In the genomic region with DNA sequence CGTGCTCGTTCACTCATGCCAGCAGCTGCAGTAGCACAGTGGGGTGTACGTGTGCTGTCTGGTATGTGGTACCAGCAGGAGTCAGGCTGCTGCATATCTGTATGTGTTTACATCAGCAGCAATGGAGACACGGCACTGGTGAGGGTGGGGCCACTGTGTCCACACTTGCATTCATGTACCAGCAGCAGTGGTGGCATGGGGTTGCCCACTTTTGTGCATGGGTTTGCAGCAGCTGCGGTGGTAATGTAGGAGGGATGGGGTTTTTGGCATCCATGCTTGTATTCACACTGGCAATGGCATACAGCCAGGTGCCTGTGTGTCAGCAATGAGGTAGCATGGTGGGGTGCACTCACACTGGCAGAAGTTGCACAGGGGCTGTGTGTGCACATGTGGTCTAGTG, we compare ENCODE assay signal across 35 cellular contexts.
"Had no signal": no experiment of that assay in that cellular context is flagged by ENCODE, and none has a peak within 500 bp of the region (broad histone marks: within the 10 kb centered on the region; RNA-seq: fewer than 3 reads in every experiment).

No MANE protein-coding gene starts in this region.

- H3K27ac ChIP-seq: adrenal gland, ascending aorta, breast epithelium, cardiac muscle cell, coronary artery, dorsolateral prefrontal cortex, WERI-Rb-1 had no signal

- H3K27me3 Mint-ChIP-seq: activated B cell treated with CpG ODN at 0.5 μM for 24 hours; activated CD8-positive, alpha-beta T cell treated with anti-CD3 and anti-CD28 coated beads for 36 hours; activated naive CD4-positive, alpha-beta T cell treated with anti-CD3 and anti-CD28 coated beads, Interleukin-2, amount 50 U/mL, for 24 hours; activated naive CD8-positive, alpha-beta T cell treated with anti-CD3 and anti-CD28 coated beads for 36 hours; activated naive CD8-positive, alpha-beta T cell treated with anti-CD3 and anti-CD28 coated beads, Interleukin-2, amount 50 U/mL, for 24 hours; central memory CD8-positive, alpha-beta T cell; dendritic cell treated with granulocyte-macrophage colony-stimulating factor and Interleukin-4, amounts not matched to agents 40 ng/mL and 50 ng/mL, for 4 days; T-helper 17 cell had no signal

- H3K36me3 Mint-ChIP-seq: activated naive CD4-positive, alpha-beta T cell treated with anti-CD3 and anti-CD28 coated beads, Interleukin-2, amount 50 U/mL, for 24 hours; activated naive CD8-positive, alpha-beta T cell treated with anti-CD3 and anti-CD28 coated beads for 36 hours; brain had no signal

- H3K9me3 Mint-ChIP-seq: activated B cell treated with CpG ODN at 0.5 μM for 24 hours; activated T-helper 1 cell treated with anti-CD3 and anti-CD28 coated beads, Interleukin-12 subunit alpha, Interleukin-12 subunit beta, Interleukin-2, Interleukin-4 antibody, amounts not matched to agents 30 ng/mL and 10 ng/mL and 1 ng/mL, durations not matched to agents 14 hours and 24 hours and 36 hours; activated T-helper 2 cell treated with anti-CD3 and anti-CD28 coated beads, Interferon-gamma antibody, Interleukin-2, Interleukin-4, amounts not matched to agents 10 μg/mL and 5 μg/mL and 100 μg/mL, durations not matched to agents 14 hours and 24 hours and 36 hours had no signal

- H3K36me3 ChIP-seq: adrenal gland, ascending aorta, breast epithelium, cardiac muscle cell, WERI-Rb-1 had no signal

- H3K4me1 Mint-ChIP-seq: activated B cell treated with CpG ODN at 0.5 μM for 24 hours; activated naive CD4-positive, alpha-beta T cell treated with anti-CD3 and anti-CD28 coated beads, Interleukin-2, amount 50 U/mL, for 24 hours; activated naive CD8-positive, alpha-beta T cell treated with anti-CD3 and anti-CD28 coated beads for 36 hours; activated naive CD8-positive, alpha-beta T cell treated with anti-CD3 and anti-CD28 coated beads, Interleukin-2, amount 50 U/mL, for 24 hours; brain; central memory CD8-positive, alpha-beta T cell; endodermal cell; T-helper 17 cell had no signal

- H3K27ac Mint-ChIP-seq: activated B cell treated with CpG ODN at 0.5 μM for 24 hours; activated CD8-positive, alpha-beta T cell treated with anti-CD3 and anti-CD28 coated beads for 36 hours; activated naive CD4-positive, alpha-beta T cell treated with anti-CD3 and anti-CD28 coated beads for 36 hours; activated naive CD4-positive, alpha-beta T cell treated with anti-CD3 and anti-CD28 coated beads, Interleukin-2, amount 50 U/mL, for 24 hours; activated naive CD8-positive, alpha-beta T cell treated with anti-CD3 and anti-CD28 coated beads for 36 hours; activated naive CD8-positive, alpha-beta T cell treated with anti-CD3 and anti-CD28 coated beads, Interleukin-2, amount 50 U/mL, for 24 hours; activated T-helper 1 cell treated with anti-CD3 and anti-CD28 coated beads, Interleukin-12 subunit alpha, Interleukin-12 subunit beta, Interleukin-2, Interleukin-4 antibody, amounts not matched to agents 30 ng/mL and 10 ng/mL and 1 ng/mL, durations not matched to agents 14 hours and 24 hours and 36 hours; activated T-helper 2 cell treated with anti-CD3 and anti-CD28 coated beads, Interferon-gamma antibody, Interleukin-2, Interleukin-4, amounts not matched to agents 10 μg/mL and 5 μg/mL and 100 μg/mL, durations not matched to agents 14 hours and 24 hours and 36 hours; brain; dendritic cell treated with granulocyte-macrophage colony-stimulating factor and Interleukin-4, amounts not matched to agents 40 ng/mL and 50 ng/mL, for 4 days; endodermal cell; T-helper 17 cell; T-helper 2 cell treated with Interferon-gamma antibody and Interleukin-4, amounts not matched to agents 5 μg/mL and 100 μg/mL, for 36 hours had no signal

- FAIRE-seq: frontal cortex had no signal

- H3K27me3 ChIP-seq: adrenal gland, ascending aorta, breast epithelium, cardiac muscle cell, dorsolateral prefrontal cortex had no signal

- H3K4me1 ChIP-seq: adrenal gland, ascending aorta, breast epithelium had no signal

- ATAC-seq: activated CD4-positive, CD25-positive, alpha-beta regulatory T cell treated with anti-CD3 and anti-CD28 coated beads, Interleukin-2, amount 50 U/mL, for 24 hours; activated CD8-positive, alpha-beta T cell treated with anti-CD3 and anti-CD28 coated beads for 36 hours; activated naive CD8-positive, alpha-beta T cell treated with anti-CD3 and anti-CD28 coated beads, Interleukin-2, amount 50 U/mL, for 24 hours; esophagus mucosa; T-helper 17 cell had no signal

- H3K4me3 Mint-ChIP-seq: activated B cell treated with CpG ODN at 0.5 μM for 24 hours; activated CD8-positive, alpha-beta T cell treated with anti-CD3 and anti-CD28 coated beads for 36 hours; activated naive CD4-positive, alpha-beta T cell treated with anti-CD3 and anti-CD28 coated beads for 36 hours; activated naive CD4-positive, alpha-beta T cell treated with anti-CD3 and anti-CD28 coated beads, Interleukin-2, amount 50 U/mL, for 24 hours; activated naive CD8-positive, alpha-beta T cell treated with anti-CD3 and anti-CD28 coated beads for 36 hours; activated naive CD8-positive, alpha-beta T cell treated with anti-CD3 and anti-CD28 coated beads, Interleukin-2, amount 50 U/mL, for 24 hours; activated T-helper 1 cell treated with anti-CD3 and anti-CD28 coated beads, Interleukin-12 subunit alpha, Interleukin-12 subunit beta, Interleukin-2, Interleukin-4 antibody, amounts not matched to agents 30 ng/mL and 10 ng/mL and 1 ng/mL, durations not matched to agents 14 hours and 24 hours and 36 hours; brain; central memory CD8-positive, alpha-beta T cell; dendritic cell treated with granulocyte-macrophage colony-stimulating factor and Interleukin-4, amounts not matched to agents 40 ng/mL and 50 ng/mL, for 4 days; endodermal cell; T-helper 17 cell; T-helper 2 cell treated with Interferon-gamma antibody and Interleukin-4, amounts not matched to agents 5 μg/mL and 100 μg/mL, for 36 hours had no signal

- H3K9me3 ChIP-seq: adrenal gland, ascending aorta, breast epithelium had no signal

- H3K4me3 ChIP-seq: adrenal gland, ascending aorta, breast epithelium, cardiac muscle cell, coronary artery, dorsolateral prefrontal cortex had no signal

- DNase-seq: activated B cell treated with CpG ODN at 0.5 μM for 24 hours; activated CD4-positive, alpha-beta T cell treated with anti-CD3 and anti-CD28 coated beads for 48 hours; activated CD4-positive, alpha-beta T cell treated with anti-CD3 and anti-CD28 coated beads, Interleukin-2, amount 50 U/mL, for 1 hour; activated CD4-positive, alpha-beta T cell treated with anti-CD3 and anti-CD28 coated beads, Interleukin-2, amount 50 U/mL, for 48 hours; activated CD8-positive, alpha-beta memory T cell treated with anti-CD3 and anti-CD28 coated beads for 24 hours; activated CD8-positive, alpha-beta T cell treated with anti-CD3 and anti-CD28 coated beads for 36 hours; activated effector memory CD4-positive, alpha-beta T cell treated with anti-CD3 and anti-CD28 coated beads, Interleukin-2, amount 50 U/mL, for 16 hours; activated naive CD4-positive, alpha-beta T cell treated with anti-CD3 and anti-CD28 coated beads for 36 hours; activated naive CD8-positive, alpha-beta T cell treated with anti-CD3 and anti-CD28 coated beads for 36 hours; activated naive CD8-positive, alpha-beta T cell treated with anti-CD3 and anti-CD28 coated beads, Interleukin-2, amount 50 U/mL, for 24 hours; activated T-cell treated with anti-CD3 and anti-CD28 coated beads, Interleukin-2, amount 50 U/mL, for 1 hour; activated T-cell treated with anti-CD3 and anti-CD28 coated beads, Interleukin-2, amount 50 U/mL, for 48 hours; adrenal gland; dorsolateral prefrontal cortex; effector memory CD4-positive, alpha-beta T cell; endodermal cell; foreskin fibroblast; T-helper 1 cell; T-helper 17 cell; T1000; WERI-Rb-1 had no signal
